ENCODE assay signal across 1 cellular context in genomic region chr20:63494084-63494419, GRCh38.
A peak's percentile ranks its signal among the peaks of the same experiment; 100 is the strongest.
TF ChIP-seq lines count a peak whose summit lies in the region.

No MANE protein-coding gene starts in this region.

TF ChIP-seq in K562, 482 proteins besides CTCF, POLR2A, EP300 and RAD21:
- no peak for TF ChIP-seq MTF1 (CRISPR knock-in tag; IDR thresholded peaks at IDR 0.05; ENCODE audit: borderline replicate concordance)
- 0 out of 2 replicates have a peak, but pooled peaks have one; percentile 14 for TF ChIP-seq POLR2G (IDR thresholded peaks at IDR 0.05; ENCODE audit: low read depth, low read length)
